Comparison of ENCODE assay signal across 1 cellular context in the genomic region with DNA sequence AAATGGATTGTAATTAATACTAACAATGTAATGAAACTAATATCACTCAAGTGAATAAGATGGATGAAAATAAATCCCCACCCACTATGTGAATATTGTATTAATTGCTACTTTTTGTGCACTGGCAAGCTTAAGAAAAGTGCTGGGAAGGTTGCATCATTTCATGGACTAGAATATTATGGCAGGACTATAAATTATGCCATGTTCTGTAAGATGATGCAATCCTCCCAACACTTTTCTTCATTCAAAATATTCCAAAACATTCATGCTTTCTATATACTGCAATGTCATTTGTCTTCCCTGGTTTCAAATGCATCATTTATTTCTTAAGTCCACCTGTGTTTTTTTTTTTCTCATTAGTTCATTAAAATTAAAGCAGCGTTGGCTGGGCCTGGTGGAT.
TF ChIP-seq lines count a peak whose summit lies in the region.

No MANE protein-coding gene starts in this region.

TF ChIP-seq in HepG2, 621 proteins besides CTCF, POLR2A, EP300 and RAD21:
- TF ChIP-seq, protein P1, sequence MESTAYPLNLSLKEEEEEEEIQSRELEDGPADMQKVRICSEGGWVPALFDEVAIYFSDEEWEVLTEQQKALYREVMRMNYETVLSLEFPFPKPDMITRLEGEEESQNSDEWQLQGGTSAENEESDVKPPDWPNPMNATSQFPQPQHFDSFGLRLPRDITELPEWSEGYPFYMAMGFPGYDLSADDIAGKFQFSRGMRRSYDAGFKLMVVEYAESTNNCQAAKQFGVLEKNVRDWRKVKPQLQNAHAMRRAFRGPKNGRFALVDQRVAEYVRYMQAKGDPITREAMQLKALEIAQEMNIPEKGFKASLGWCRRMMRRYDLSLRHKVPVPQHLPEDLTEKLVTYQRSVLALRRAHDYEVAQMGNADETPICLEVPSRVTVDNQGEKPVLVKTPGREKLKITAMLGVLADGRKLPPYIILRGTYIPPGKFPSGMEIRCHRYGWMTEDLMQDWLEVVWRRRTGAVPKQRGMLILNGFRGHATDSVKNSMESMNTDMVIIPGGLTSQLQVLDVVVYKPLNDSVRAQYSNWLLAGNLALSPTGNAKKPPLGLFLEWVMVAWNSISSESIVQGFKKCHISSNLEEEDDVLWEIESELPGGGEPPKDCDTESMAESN (CRISPR knock-in tag; conservative IDR thresholded peaks at IDR 0.05) = no peak
- TF ChIP-seq SOX6 (IDR thresholded peaks at IDR 0.05) = no peak
- no peak for TF ChIP-seq SOX6 (CRISPR knock-in tag; IDR thresholded peaks at IDR 0.05)
- TF ChIP-seq JUN (CRISPR knock-in tag; IDR thresholded peaks at IDR 0.05) = no peak
- peak; percentile 65 for TF ChIP-seq CEBPB (IDR thresholded peaks at IDR 0.05; ENCODE audit: borderline replicate concordance, low read depth, low read length)
- TF ChIP-seq ATF7 (IDR thresholded peaks at IDR 0.05) = peak; percentile 68
- TF ChIP-seq ATF7 (CRISPR knock-in tag; IDR thresholded peaks at IDR 0.05) = no peak
- TF ChIP-seq, protein P2, sequence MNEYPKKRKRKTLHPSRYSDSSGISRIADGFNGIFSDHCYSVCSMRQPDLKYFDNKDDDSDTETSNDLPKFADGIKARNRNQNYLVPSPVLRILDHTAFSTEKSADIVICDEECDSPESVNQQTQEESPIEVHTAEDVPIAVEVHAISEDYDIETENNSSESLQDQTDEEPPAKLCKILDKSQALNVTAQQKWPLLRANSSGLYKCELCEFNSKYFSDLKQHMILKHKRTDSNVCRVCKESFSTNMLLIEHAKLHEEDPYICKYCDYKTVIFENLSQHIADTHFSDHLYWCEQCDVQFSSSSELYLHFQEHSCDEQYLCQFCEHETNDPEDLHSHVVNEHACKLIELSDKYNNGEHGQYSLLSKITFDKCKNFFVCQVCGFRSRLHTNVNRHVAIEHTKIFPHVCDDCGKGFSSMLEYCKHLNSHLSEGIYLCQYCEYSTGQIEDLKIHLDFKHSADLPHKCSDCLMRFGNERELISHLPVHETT (CRISPR knock-in tag; conservative IDR thresholded peaks at IDR 0.05) = no peak
- no peak for TF ChIP-seq IRF2 (CRISPR knock-in tag; IDR thresholded peaks at IDR 0.05)
- no peak for TF ChIP-seq MAFK (conservative IDR thresholded peaks at IDR 0.05 in 1 of 2, IDR thresholded peaks at IDR 0.05 in 1 of 2; ENCODE audit: low read length in 2 of 2)
- TF ChIP-seq ZNF337 (CRISPR knock-in tag; IDR thresholded peaks at IDR 0.05; ENCODE audit: borderline replicate concordance, low read depth) = no peak
- TF ChIP-seq RARA (CRISPR knock-in tag; IDR thresholded peaks at IDR 0.05) = no peak
